Comparison of ENCODE assay signal across 2 cellular contexts in the genomic region with DNA sequence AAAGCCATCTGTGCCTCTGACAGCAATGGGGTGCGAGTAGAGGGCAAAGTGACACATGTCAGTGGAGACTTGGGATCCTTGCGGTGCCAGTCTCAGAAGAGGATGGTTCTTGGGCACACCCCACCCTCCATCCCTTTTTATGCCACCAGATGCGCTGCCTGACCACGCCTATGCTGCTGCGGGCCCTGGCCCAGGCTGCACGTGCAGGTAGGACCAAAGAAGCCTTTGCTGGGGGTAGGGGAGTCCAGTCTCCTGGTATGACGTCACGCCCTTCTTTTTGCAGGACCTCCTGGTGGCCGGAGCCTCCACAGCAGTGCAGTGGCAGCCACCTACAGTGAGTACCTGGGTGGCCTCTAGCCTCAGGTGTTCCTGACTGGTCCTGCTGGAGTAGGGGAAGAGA.
TF ChIP-seq lines count a peak whose summit lies in the region.

No MANE protein-coding gene starts in this region.

TF ChIP-seq in SK-N-SH, 30 proteins besides CTCF, POLR2A, EP300 and RAD21 (continued from another document):
- TF ChIP-seq, protein P1, sequence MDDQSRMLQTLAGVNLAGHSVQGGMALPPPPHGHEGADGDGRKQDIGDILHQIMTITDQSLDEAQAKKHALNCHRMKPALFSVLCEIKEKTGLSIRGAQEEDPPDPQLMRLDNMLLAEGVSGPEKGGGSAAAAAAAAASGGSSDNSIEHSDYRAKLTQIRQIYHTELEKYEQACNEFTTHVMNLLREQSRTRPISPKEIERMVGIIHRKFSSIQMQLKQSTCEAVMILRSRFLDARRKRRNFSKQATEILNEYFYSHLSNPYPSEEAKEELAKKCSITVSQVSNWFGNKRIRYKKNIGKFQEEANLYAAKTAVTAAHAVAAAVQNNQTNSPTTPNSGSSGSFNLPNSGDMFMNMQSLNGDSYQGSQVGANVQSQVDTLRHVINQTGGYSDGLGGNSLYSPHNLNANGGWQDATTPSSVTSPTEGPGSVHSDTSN (IDR thresholded peaks at IDR 0.05) = no peak
- no peak for TF ChIP-seq JUND (IDR thresholded peaks at IDR 0.05)
- TF ChIP-seq, protein P2, sequence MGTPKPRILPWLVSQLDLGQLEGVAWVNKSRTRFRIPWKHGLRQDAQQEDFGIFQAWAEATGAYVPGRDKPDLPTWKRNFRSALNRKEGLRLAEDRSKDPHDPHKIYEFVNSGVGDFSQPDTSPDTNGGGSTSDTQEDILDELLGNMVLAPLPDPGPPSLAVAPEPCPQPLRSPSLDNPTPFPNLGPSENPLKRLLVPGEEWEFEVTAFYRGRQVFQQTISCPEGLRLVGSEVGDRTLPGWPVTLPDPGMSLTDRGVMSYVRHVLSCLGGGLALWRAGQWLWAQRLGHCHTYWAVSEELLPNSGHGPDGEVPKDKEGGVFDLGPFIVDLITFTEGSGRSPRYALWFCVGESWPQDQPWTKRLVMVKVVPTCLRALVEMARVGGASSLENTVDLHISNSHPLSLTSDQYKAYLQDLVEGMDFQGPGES (IDR thresholded peaks at IDR 0.05; ENCODE audit: low read depth, low read length) = no peak
- no peak for TF ChIP-seq YY1 (IDR thresholded peaks at IDR 0.05; ENCODE audit: low read depth)
- TF ChIP-seq TEAD4 (IDR thresholded peaks at IDR 0.05; ENCODE audit: borderline replicate concordance, insufficient read depth) = no peak
TF ChIP-seq in SK-N-SH: peak in this region for 0.

TF ChIP-seq in SK-N-SH treated with all-trans-retinoic acid at 6 μM for 48 hours, 23 proteins besides CTCF, POLR2A, EP300 and RAD21 (continued from another document):
- TF ChIP-seq, protein P3, sequence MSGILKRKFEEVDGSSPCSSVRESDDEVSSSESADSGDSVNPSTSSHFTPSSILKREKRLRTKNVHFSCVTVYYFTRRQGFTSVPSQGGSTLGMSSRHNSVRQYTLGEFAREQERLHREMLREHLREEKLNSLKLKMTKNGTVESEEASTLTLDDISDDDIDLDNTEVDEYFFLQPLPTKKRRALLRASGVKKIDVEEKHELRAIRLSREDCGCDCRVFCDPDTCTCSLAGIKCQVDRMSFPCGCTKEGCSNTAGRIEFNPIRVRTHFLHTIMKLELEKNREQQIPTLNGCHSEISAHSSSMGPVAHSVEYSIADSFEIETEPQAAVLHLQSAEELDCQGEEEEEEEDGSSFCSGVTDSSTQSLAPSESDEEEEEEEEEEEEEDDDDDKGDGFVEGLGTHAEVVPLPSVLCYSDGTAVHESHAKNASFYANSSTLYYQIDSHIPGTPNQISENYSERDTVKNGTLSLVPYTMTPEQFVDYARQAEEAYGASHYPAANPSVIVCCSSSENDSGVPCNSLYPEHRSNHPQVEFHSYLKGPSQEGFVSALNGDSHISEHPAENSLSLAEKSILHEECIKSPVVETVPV (CRISPR knock-in tag; IDR thresholded peaks at IDR 0.05) = no peak
- TF ChIP-seq SNAI2 (CRISPR knock-in tag; IDR thresholded peaks at IDR 0.05) = no peak
- TF ChIP-seq, protein P4, sequence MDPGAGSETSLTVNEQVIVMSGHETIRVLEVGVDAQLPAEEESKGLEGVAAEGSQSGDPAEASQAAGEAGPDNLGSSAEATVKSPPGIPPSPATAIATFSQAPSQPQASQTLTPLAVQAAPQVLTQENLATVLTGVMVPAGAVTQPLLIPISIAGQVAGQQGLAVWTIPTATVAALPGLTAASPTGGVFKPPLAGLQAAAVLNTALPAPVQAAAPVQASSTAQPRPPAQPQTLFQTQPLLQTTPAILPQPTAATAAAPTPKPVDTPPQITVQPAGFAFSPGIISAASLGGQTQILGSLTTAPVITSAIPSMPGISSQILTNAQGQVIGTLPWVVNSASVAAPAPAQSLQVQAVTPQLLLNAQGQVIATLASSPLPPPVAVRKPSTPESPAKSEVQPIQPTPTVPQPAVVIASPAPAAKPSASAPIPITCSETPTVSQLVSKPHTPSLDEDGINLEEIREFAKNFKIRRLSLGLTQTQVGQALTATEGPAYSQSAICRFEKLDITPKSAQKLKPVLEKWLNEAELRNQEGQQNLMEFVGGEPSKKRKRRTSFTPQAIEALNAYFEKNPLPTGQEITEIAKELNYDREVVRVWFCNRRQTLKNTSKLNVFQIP (CRISPR knock-in tag; IDR thresholded peaks at IDR 0.05; ENCODE audit: borderline replicate concordance, low read depth) = no peak
- no peak for TF ChIP-seq PPARA (CRISPR knock-in tag; IDR thresholded peaks at IDR 0.05; ENCODE audit: borderline replicate concordance)
- TF ChIP-seq ZNF565 (CRISPR knock-in tag; conservative IDR thresholded peaks at IDR 0.05; ENCODE audit: low read depth) = no peak
